21 cellular contexts compared by ENCODE assay signal in genomic region chr12:125133616-125134015, GRCh38. TPM values are rescaled to one million over a fixed set of nuclear protein-coding genes. Genes with fewer than 3 reads are reported as not detected.
DNase-seq lines count a peak whose midpoint lies in the region; ATAC-seq and TF ChIP-seq lines count a peak whose summit lies in the region.
"Had no signal": no experiment of that assay in that cellular context is flagged by ENCODE, and none has a peak within 500 bp of the region (broad histone marks: within the 10 kb centered on the region; RNA-seq: fewer than 3 reads in every experiment).

No MANE protein-coding gene starts in this region.

- CTCF ChIA-PET in T-cell (lab: Charles Lee): no interaction called here

- H3K79me2 ChIP-seq in GM23338 (replicated peaks; ENCODE audit: insufficient read depth) (no peaks in the 10 kb centered on the region), neural progenitor cell (ENCODE audit: low read depth) (no peaks in the 10 kb centered on the region)

- H3K36me3 Mint-ChIP-seq in GM23338 (ENCODE audit: low read depth) (peaks cover 31% of the 10 kb centered on the region), neural progenitor cell (peaks cover 9% of the 10 kb centered on the region), T-cell (peaks cover 38% of the 10 kb centered on the region)

- H3K36me3 ChIP-seq in BLaER1: peaks cover 41% of the 10 kb centered on the region
- peaks cover 6% of the 10 kb centered on the region for H3K36me3 ChIP-seq in GM23338 (ENCODE audit: insufficient read depth)
- no peaks in the 10 kb centered on the region for H3K36me3 ChIP-seq in neural progenitor cell
- H3K36me3 ChIP-seq: BE2C had no signal

- POLR2A ChIA-PET in T-cell (lab: Charles Lee): no interaction called here

- no peak for ATAC-seq in GM23338
- ATAC-seq in HG03095 (IDR thresholded peaks at IDR 0.05; ENCODE audit: unreplicated experiment): no peak
- no peak for ATAC-seq in T-cell (replicated peaks in 1 of 4)
- ATAC-seq: A549; CD8-positive, alpha-beta T cell; HCT116 had no signal

- H3K9ac ChIP-seq in BLaER1: no peak overlapping the region
- H3K9ac ChIP-seq in neural progenitor cell: no peak overlapping the region

- 0 out of 2 replicates have a peak overlapping the region, but pooled peaks have one; percentile 33 for H3K27ac Mint-ChIP-seq in GM23338
- peak overlapping the region; percentile 85 for H3K27ac Mint-ChIP-seq in neural progenitor cell
- H3K27ac Mint-ChIP-seq in T-cell: no peak overlapping the region
- H3K27ac Mint-ChIP-seq: CD4-positive, CD25-positive, alpha-beta regulatory T cell; CD8-positive, alpha-beta T cell had no signal

- no peaks in the 10 kb centered on the region for H3K27me3 ChIP-seq in BLaER1
- H3K27me3 ChIP-seq in GM23338 (ENCODE audit: insufficient read depth): no peaks in the 10 kb centered on the region
- no peaks in the 10 kb centered on the region for H3K27me3 ChIP-seq in dorsolateral prefrontal cortex
- H3K27me3 ChIP-seq in neural progenitor cell: no peaks in the 10 kb centered on the region
- H3K27me3 ChIP-seq: BE2C had no signal

- H3K4me3 Mint-ChIP-seq in GM23338 (no peak overlapping the region), neural progenitor cell (no peak overlapping the region), T-cell (no peak overlapping the region)
- H3K4me3 Mint-ChIP-seq: CD4-positive, CD25-positive, alpha-beta regulatory T cell; CD8-positive, alpha-beta T cell had no signal

- H3F3A ChIP-seq in GM23338 (replicated peaks; ENCODE audit: low read depth) (no peaks in the 10 kb centered on the region), neural progenitor cell (ENCODE audit: low read depth) (no peaks in the 10 kb centered on the region)

- no peak overlapping the region for H2AFZ ChIP-seq in GM23338
- no peak overlapping the region for H2AFZ ChIP-seq in neural progenitor cell (replicated peaks)

- intact Hi-C loops in dorsolateral prefrontal cortex (cut with DNase I) (no loop called here), cardiac septum (cut with DNase I) (no loop called here)

- no peak for TF ChIP-seq CTCF in GM23338 (conservative IDR thresholded peaks at IDR 0.05; ENCODE audit: low read depth in 2 of 2)
- TF ChIP-seq CTCF in dorsolateral prefrontal cortex (IDR thresholded peaks at IDR 0.05 in 54 of 56, conservative IDR thresholded peaks at IDR 0.05 in 2 of 56; ENCODE audit: low read depth in 1 of 56, partially characterized antibody in 56 of 56): no peak
- no peak for TF ChIP-seq CTCF in neural progenitor cell (IDR thresholded peaks at IDR 0.05)

- 0 out of 2 replicates have a peak, but pooled peaks cover 6% of the 10 kb centered on the region for H4K20me1 ChIP-seq in BLaER1
- H4K20me1 ChIP-seq in GM23338 (replicated peaks; ENCODE audit: insufficient read depth): no peaks in the 10 kb centered on the region
- H4K20me1 ChIP-seq in neural progenitor cell (ENCODE audit: low read depth): no peaks in the 10 kb centered on the region

- no peaks in the 10 kb centered on the region; the same call in 2 of the 3 replicates for H3K9me3 Mint-ChIP-seq in GM23338
- H3K9me3 Mint-ChIP-seq in neural progenitor cell: no peaks in the 10 kb centered on the region
- H3K9me3 Mint-ChIP-seq in T-cell: no peaks in the 10 kb centered on the region
- H3K9me3 Mint-ChIP-seq: CD8-positive, alpha-beta T cell had no signal

- H3K4me3 ChIP-seq in BLaER1: no peak overlapping the region
- H3K4me3 ChIP-seq in GM23338: no peak overlapping the region
- no peak overlapping the region for H3K4me3 ChIP-seq in dorsolateral prefrontal cortex
- no peak overlapping the region for H3K4me3 ChIP-seq in neural progenitor cell
- H3K4me3 ChIP-seq: A549 had no signal

- DNase-seq in GM23338 (ENCODE audit: low spot score): no peak
- DNase-seq in dorsolateral prefrontal cortex: no peak
- no peak for DNase-seq in neural progenitor cell (ENCODE audit: low spot score)
- no peak for DNase-seq in NOMO-1 (lab: John Stamatoyannopoulos, UW; ENCODE audit: unreplicated experiment in 2 of 2)
- DNase-seq in cardiac septum (ENCODE audit: low spot score): no peak
- DNase-seq in T-cell: no peak
- DNase-seq: 8988T; ACHN; AML-193; BE2C; Caco-2; CD4-positive, CD25-positive, alpha-beta regulatory T cell; CD8-positive, alpha-beta T cell; DMS153; DND-41; H7 had no signal

- H3K4me1 ChIP-seq in BLaER1 (peaks cover 69% of the 10 kb centered on the region), GM23338 (ENCODE audit: insufficient read depth) (no peaks in the 10 kb centered on the region), neural progenitor cell (peaks cover 14% of the 10 kb centered on the region)
- H3K4me1 ChIP-seq: BE2C, Caco-2 had no signal

- H3K27ac ChIP-seq in BLaER1: no peak overlapping the region
- no peak overlapping the region for H3K27ac ChIP-seq in GM23338 (ENCODE audit: low read depth)
- peak overlapping the region in 48 of 59 donors; percentile 3 to 90 (median 61) for H3K27ac ChIP-seq in dorsolateral prefrontal cortex
- H3K27ac ChIP-seq in neural progenitor cell: no peak overlapping the region
- H3K27ac ChIP-seq: A549, C4-2B had no signal

- H3K27me3 Mint-ChIP-seq in GM23338 (ENCODE audit: insufficient read depth, low read depth, poor library complexity): peaks cover 7% of the 10 kb centered on the region
- H3K27me3 Mint-ChIP-seq in neural progenitor cell (ENCODE audit: insufficient read depth, low read depth): peaks cover 9% of the 10 kb centered on the region
- no peaks in the 10 kb centered on the region for H3K27me3 Mint-ChIP-seq in T-cell
- H3K27me3 Mint-ChIP-seq: CD4-positive, CD25-positive, alpha-beta regulatory T cell had no signal

- H3K4me1 Mint-ChIP-seq in GM23338: peaks cover 9% of the 10 kb centered on the region
- peaks cover 20% of the 10 kb centered on the region for H3K4me1 Mint-ChIP-seq in neural progenitor cell
- no peaks in the 10 kb centered on the region for H3K4me1 Mint-ChIP-seq in T-cell

- H3K9me2 ChIP-seq in GM23338 (ENCODE audit: insufficient read depth): no peaks in the 10 kb centered on the region

- peak overlapping the region; percentile 75 for H3K4me2 ChIP-seq in BLaER1
- H3K4me2 ChIP-seq in GM23338: no peak overlapping the region
- no peak overlapping the region for H3K4me2 ChIP-seq in neural progenitor cell
- H3K4me2 ChIP-seq: A549 had no signal

- H3K9me3 ChIP-seq in BLaER1: peaks cover 8% of the 10 kb centered on the region; the same call in 1 of the 2 replicates
- H3K9me3 ChIP-seq in neural progenitor cell (ENCODE audit: low read depth): no peaks in the 10 kb centered on the region
- H3K9me3 ChIP-seq: A549, BE2C, Caco-2 had no signal

TF ChIP-seq in GM23338, 12 proteins besides CTCF, POLR2A, EP300 and RAD21:
- TF ChIP-seq ZNF114 (CRISPR knock-in tag; IDR thresholded peaks at IDR 0.05) (no peak), STAT1 (IDR thresholded peaks at IDR 0.05; ENCODE audit: unreplicated experiment) (no peak), JUNB (IDR thresholded peaks at IDR 0.05; ENCODE audit: unreplicated experiment) (no peak), NANOG (IDR thresholded peaks at IDR 0.05; ENCODE audit: borderline replicate concordance) (no peak), POLR2AphosphoS5 (IDR thresholded peaks at IDR 0.05; ENCODE audit: low read depth) (no peak), EZH2 (IDR thresholded peaks at IDR 0.05; ENCODE audit: low read depth, unreplicated experiment) (no peak), EZH2phosphoT487 (IDR thresholded peaks at IDR 0.05; ENCODE audit: unreplicated experiment) (no peak), REST (IDR thresholded peaks at IDR 0.05; ENCODE audit: unreplicated experiment) (no peak), CREB1 (CRISPR knock-in tag; IDR thresholded peaks at IDR 0.05; ENCODE audit: low read depth) (no peak), ETS1 (IDR thresholded peaks at IDR 0.05) (no peak)

RNA-seq across cellular contexts. Expression of gene TMEM132B, which starts 52.6 kb away (rescaled TPM):
- 42.6 and 47.6 TPM in 2 replicates for total RNA-seq in GM23338 (2014; rRNA removed; shearing (Covaris generic))
- polyA plus RNA-seq in GM23338 (2016; fragmentation: Nextera tagmentation; extraction: Ambion mirVana): 8.3 and 9.1 TPM in 2 replicates
- 100 to 1,000 TPM in 116 of 120 experiments, 10 to 100 TPM in 4; 68.9 to 223 (median 154) TPM for total RNA-seq in dorsolateral prefrontal cortex
- total RNA-seq in neural progenitor cell (ENCODE audit: low replicate concordance): 12.8 and 13.2 TPM in 2 replicates
- total RNA-seq in cardiac septum: 0.08 TPM
- total RNA-seq in T-cell: under 1 TPM in 1 of 5 donors, not detected in 4; 0.07 TPM
- total RNA-seq: Caco-2; CD4-positive, CD25-positive, alpha-beta regulatory T cell; CD8-positive, alpha-beta T cell had no signal
- polyA plus RNA-seq: CD4-positive, CD25-positive, alpha-beta regulatory T cell had no signal

Comparison
In these comparisons a context has a peak if more than half of its experiments do, and no peak if none do; other contexts are left out.
1. H3K27ac ChIP-seq: peak in dorsolateral prefrontal cortex (48 of 59); none in BLaER1 (single experiment), GM23338 (single experiment) and neural progenitor cell (single experiment).
2. H3K27ac Mint-ChIP-seq: peak in GM23338 (single experiment) and neural progenitor cell (single experiment); none in T-cell (0 of 2).
3. RNA of gene TMEM132B, which starts 52.6 kb away (total RNA-seq): 68.9 to 223 TPM in dorsolateral prefrontal cortex, 42.6 to 47.6 TPM in GM23338 and 12.8 to 13.2 TPM in neural progenitor cell; 0.08 TPM in cardiac septum (single experiment) and 0.07 TPM in T-cell; every median in the first group is over 10 times any median in the second.